Comparison of ENCODE assay signal across 16 cellular contexts in the genomic region with DNA sequence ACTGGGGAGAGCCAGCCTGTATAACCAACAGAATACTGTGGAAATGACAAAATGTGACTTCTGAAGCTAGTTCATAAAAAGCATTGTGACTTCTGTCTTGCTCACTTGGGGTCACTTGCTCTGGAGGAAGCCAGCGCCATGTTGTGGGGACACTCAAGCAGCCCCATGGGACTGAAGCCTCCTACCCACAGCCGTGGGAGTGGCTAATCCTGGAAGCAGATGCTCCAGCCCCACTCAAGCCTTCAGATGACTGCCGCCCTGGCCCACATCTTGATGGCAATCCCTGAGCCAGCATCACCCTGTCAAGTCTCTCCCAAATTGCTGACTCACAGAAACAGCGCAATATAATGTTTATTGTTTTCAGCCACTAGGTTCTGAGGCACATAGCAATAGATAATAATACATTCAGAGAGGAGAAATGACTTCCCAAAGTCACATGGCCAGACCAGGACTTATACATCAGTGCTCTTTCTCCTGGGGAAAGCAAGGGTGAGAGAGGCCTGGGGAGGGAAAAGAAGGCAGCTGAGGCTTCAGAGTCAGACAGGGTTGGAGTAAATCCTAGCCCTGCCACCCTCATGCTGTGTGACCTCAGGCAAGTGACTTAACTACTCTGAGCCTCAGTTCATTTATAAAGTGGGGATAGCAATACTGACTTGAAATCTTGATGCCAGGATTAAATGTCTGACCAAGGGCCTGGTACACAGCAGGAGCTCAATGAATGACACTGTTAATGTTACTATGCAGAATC. TPM values are rescaled to one million over a fixed set of nuclear protein-coding genes. Genes with fewer than 3 reads are reported as not detected.
DNase-seq lines count a peak whose midpoint lies in the region; ATAC-seq, FAIRE-seq and TF ChIP-seq lines count a peak whose summit lies in the region.
"Had no signal": no experiment of that assay in that cellular context is flagged by ENCODE, and none has a peak within 500 bp of the region (broad histone marks: within the 10 kb centered on the region; RNA-seq: fewer than 3 reads in every experiment).

No MANE protein-coding gene starts in this region.

- WGBS in mesenchymal stem cell, result 84% methylated on average over 4 of the region's 4 CpGs

- H3K4me2 ChIP-seq in mesenchymal stem cell (ENCODE audit: low read length, poor library complexity, severe bottlenecking), result no peak overlapping the region

- H3K27me3 ChIP-seq in mesenchymal stem cell (ENCODE audit: control insufficient read depth in 1 of 2, insufficient read depth in 1 of 2, low read length in 2 of 2) (peaks cover 15 to 28% of the 10 kb centered on the region in 2 experiments), right atrium auricular region (peaks cover 0 to 3% of the 10 kb centered on the region in 2 donors)
- H3K27me3 ChIP-seq: BLaER1 had no signal

- no peak overlapping the region for H3K14ac ChIP-seq in mesenchymal stem cell (ENCODE audit: low read length in 2 of 2)

- no peak overlapping the region for H3K23ac ChIP-seq in mesenchymal stem cell (ENCODE audit: low read length in 2 of 2)

- H3K18ac ChIP-seq in mesenchymal stem cell (ENCODE audit: low read depth in 1 of 2, low read length in 2 of 2), result no peak overlapping the region

- POLR2A ChIA-PET in activated CD8-positive, alpha-beta T cell treated with anti-CD3 and anti-CD28 coated beads for 36 hours (lab: Charles Lee), result interaction anchor here (1.2 to 5.0 kb wide), 6 partner anchors 7 to 150 kb away, joined by 3 to 40 read pairs (median 12); no protein-coding TSS in a partner anchor

- no peak for ATAC-seq in activated T-cell treated with anti-CD3 and anti-CD28 coated beads, Interleukin-2, amount 50 U/mL, for 72 hours (replicated peaks in 1 of 2)
- no peak for ATAC-seq in activated CD8-positive, alpha-beta T cell treated with anti-CD3 and anti-CD28 coated beads for 36 hours
- ATAC-seq: HCT116 had no signal

- H4K91ac ChIP-seq in mesenchymal stem cell (ENCODE audit: low read length), result no peak overlapping the region

- no peak overlapping the region for H2AFZ ChIP-seq in mesenchymal stem cell (ENCODE audit: low read depth, low read length)

- H3K4me3 ChIP-seq in NB4 (ENCODE audit: low read depth, low read length), result no peak overlapping the region
- no peak overlapping the region for H3K4me3 ChIP-seq in mesenchymal stem cell (ENCODE audit: insufficient read depth in 1 of 2, low read depth in 1 of 2, low read length in 2 of 2)
- H3K4me3 ChIP-seq in right atrium auricular region, result no peak overlapping the region
- H3K4me3 ChIP-seq: BLaER1 had no signal

- CTCF ChIA-PET in activated CD8-positive, alpha-beta T cell treated with anti-CD3 and anti-CD28 coated beads for 36 hours (lab: Charles Lee), result interaction anchor here (1.4 kb wide), 1 partner anchor 119 kb away, joined by 3 read pairs; no protein-coding TSS in a partner anchor

- no peak overlapping the region for H3K27ac Mint-ChIP-seq in activated T-cell treated with anti-CD3 and anti-CD28 coated beads, Interleukin-2, amount 50 U/mL, for 72 hours
- H3K27ac Mint-ChIP-seq in activated CD8-positive, alpha-beta T cell treated with anti-CD3 and anti-CD28 coated beads for 36 hours, result no peak overlapping the region
- H3K27ac Mint-ChIP-seq: CD8-positive, alpha-beta memory T cell had no signal

- no peak overlapping the region for H3K4ac ChIP-seq in mesenchymal stem cell (ENCODE audit: low read depth in 1 of 2, low read length in 2 of 2)

- H2BK120ac ChIP-seq in mesenchymal stem cell (ENCODE audit: low read depth, low read length), result no peak overlapping the region

- no peak for TF ChIP-seq CTCF in NB4 (IDR thresholded peaks at IDR 0.05; ENCODE audit: low read depth, low read length)
- no peak for TF ChIP-seq CTCF in activated CD8-positive, alpha-beta T cell treated with anti-CD3 and anti-CD28 coated beads for 36 hours (IDR thresholded peaks at IDR 0.05)
- no peak for TF ChIP-seq CTCF in right atrium auricular region (IDR thresholded peaks at IDR 0.05)

- H3K4me3 Mint-ChIP-seq in activated T-cell treated with anti-CD3 and anti-CD28 coated beads, Interleukin-2, amount 50 U/mL, for 72 hours, result peak overlapping the region; percentile 20 to 22
- H3K4me3 Mint-ChIP-seq in activated CD8-positive, alpha-beta T cell treated with anti-CD3 and anti-CD28 coated beads for 36 hours, result no peak overlapping the region
- H3K4me3 Mint-ChIP-seq: CD8-positive, alpha-beta memory T cell had no signal

- H3K27me3 Mint-ChIP-seq in activated T-cell treated with anti-CD3 and anti-CD28 coated beads, Interleukin-2, amount 50 U/mL, for 72 hours (ENCODE audit: low read depth), result peaks cover 5% of the 10 kb centered on the region
- H3K27me3 Mint-ChIP-seq in activated CD8-positive, alpha-beta T cell treated with anti-CD3 and anti-CD28 coated beads for 36 hours, result peaks cover 19% of the 10 kb centered on the region

- H3K9me3 ChIP-seq in mesenchymal stem cell (ENCODE audit: control insufficient read depth, low read length) (peaks cover 4% of the 10 kb centered on the region), right atrium auricular region (no peaks in the 10 kb centered on the region)
- H3K9me3 ChIP-seq: Caco-2 had no signal

- no peak overlapping the region for H2BK12ac ChIP-seq in mesenchymal stem cell (ENCODE audit: low read length in 2 of 2)

- H3K36me3 ChIP-seq in mesenchymal stem cell (ENCODE audit: control insufficient read depth in 1 of 2, insufficient read depth in 2 of 2, low read depth in 1 of 2, low read length in 2 of 2) (no peaks in the 10 kb centered on the region), right atrium auricular region (no peaks in the 10 kb centered on the region)
- H3K36me3 ChIP-seq: BLaER1 had no signal

- H3K4me1 ChIP-seq in mesenchymal stem cell (ENCODE audit: control insufficient read depth, insufficient read depth, low read depth, low read length) (peaks cover 7% of the 10 kb centered on the region), right atrium auricular region (peaks cover 0 to 9% of the 10 kb centered on the region in 2 donors)
- H3K4me1 ChIP-seq: Caco-2 had no signal

- no peak overlapping the region for H2BK5ac ChIP-seq in mesenchymal stem cell (ENCODE audit: low read depth, low read length, poor library complexity, severe bottlenecking)

- no peak overlapping the region for H3K9ac ChIP-seq in mesenchymal stem cell (ENCODE audit: low read length)
- H3K9ac ChIP-seq: BLaER1 had no signal

- intact Hi-C loops in activated CD8-positive, alpha-beta T cell treated with anti-CD3 and anti-CD28 coated beads for 36 hours (cut with micrococcal nuclease), result no loop called here

- FAIRE-seq in GM12892 (lab: Jason Lieb, UNC), result peak; percentile 33

- H3K79me1 ChIP-seq in mesenchymal stem cell (replicated peaks; ENCODE audit: low read length, poor library complexity, severe bottlenecking), result no peaks in the 10 kb centered on the region

- TF ChIP-seq POLR2A in GM12892 (IDR thresholded peaks at IDR 0.05; ENCODE audit: low read depth, low read length) (no peak), NB4 (IDR thresholded peaks at IDR 0.05; ENCODE audit: extremely low read depth, insufficient read length) (no peak)

- no peak overlapping the region for H2AK5ac ChIP-seq in mesenchymal stem cell (ENCODE audit: low read length, severe bottlenecking)

- H3K9me3 Mint-ChIP-seq in activated T-cell treated with anti-CD3 and anti-CD28 coated beads, Interleukin-2, amount 50 U/mL, for 72 hours, result peaks cover 0 to 2% of the 10 kb centered on the region in 2 donors
- H3K9me3 Mint-ChIP-seq in activated CD8-positive, alpha-beta T cell treated with anti-CD3 and anti-CD28 coated beads for 36 hours, result no peaks in the 10 kb centered on the region

- no peak overlapping the region for H4K8ac ChIP-seq in mesenchymal stem cell (ENCODE audit: low read length)

- peaks cover 7% of the 10 kb centered on the region in 2 donors for H3K36me3 Mint-ChIP-seq in activated T-cell treated with anti-CD3 and anti-CD28 coated beads, Interleukin-2, amount 50 U/mL, for 72 hours (ENCODE audit: insufficient read depth in 2 of 2)
- H3K36me3 Mint-ChIP-seq in activated CD8-positive, alpha-beta T cell treated with anti-CD3 and anti-CD28 coated beads for 36 hours (ENCODE audit: low read depth), result no peaks in the 10 kb centered on the region
- H3K36me3 Mint-ChIP-seq: CD8-positive, alpha-beta memory T cell had no signal

- H3K27ac ChIP-seq in mesenchymal stem cell (ENCODE audit: low read length, poor library complexity, severe bottlenecking) (no peak overlapping the region), right atrium auricular region (no peak overlapping the region)
- H3K27ac ChIP-seq: BLaER1 had no signal

- no peak for DNase-seq in activated T-cell treated with anti-CD3 and anti-CD28 coated beads, Interleukin-2, amount 50 U/mL, for 72 hours
- DNase-seq in activated T-cell treated with anti-CD3 and anti-CD28 coated beads, Interleukin-2, amount 50 U/mL, for 1 hour, result no peak
- no peak for DNase-seq in GM12892 (ENCODE audit: insufficient read length)
- peak; percentile 52 for DNase-seq in NB4 (ENCODE audit: low read depth)
- no peak for DNase-seq in mesenchymal stem cell
- DNase-seq in activated CD8-positive, alpha-beta T cell treated with anti-CD3 and anti-CD28 coated beads for 36 hours, result no peak
- no peak for DNase-seq in right atrium auricular region (ENCODE audit: low spot score)
- DNase-seq in SKM-1 (lab: John Stamatoyannopoulos, UW; ENCODE audit: unreplicated experiment), result no peak
- DNase-seq: AML-193; Caco-2; CD8-positive, alpha-beta memory T cell; DMS53; GF-D8 had no signal

- peak overlapping the region; percentile 75 for H2BK15ac ChIP-seq in mesenchymal stem cell (ENCODE audit: low read depth, poor library complexity, severe bottlenecking)

- peaks cover 92% of the 10 kb centered on the region for H3K4me1 Mint-ChIP-seq in activated T-cell treated with anti-CD3 and anti-CD28 coated beads, Interleukin-2, amount 50 U/mL, for 72 hours (ENCODE audit: low read depth)
- peaks cover 56% of the 10 kb centered on the region for H3K4me1 Mint-ChIP-seq in activated CD8-positive, alpha-beta T cell treated with anti-CD3 and anti-CD28 coated beads for 36 hours (ENCODE audit: low read depth)

RNA-seq across cellular contexts. Expression of gene TNFRSF8, which starts 5.0 kb away (rescaled TPM):
- total RNA-seq in activated T-cell treated with anti-CD3 and anti-CD28 coated beads, Interleukin-2, amount 50 U/mL, for 72 hours, result 10 to 100 TPM; 39.5 to 63.5 TPM
- polyA plus RNA-seq in GM12892 (2012; ENCODE audit: missing spikeins), result 45.9 TPM
- 0.03 TPM for polyA plus RNA-seq in mesenchymal stem cell (2013, experiment 1 of 2)
- polyA plus RNA-seq in mesenchymal stem cell (2013, experiment 2 of 2), result not detected
- total RNA-seq in activated CD8-positive, alpha-beta T cell treated with anti-CD3 and anti-CD28 coated beads for 36 hours, result 1 to 10 TPM; 1.5 to 1.8 TPM
- 1 to 10 TPM; 3.0 to 6.0 TPM for total RNA-seq in right atrium auricular region
- total RNA-seq: A673, Caco-2 had no signal
- polyA plus RNA-seq: CD8-positive, alpha-beta memory T cell had no signal

RNA-seq across cellular contexts. Expression of gene MIIP, which starts 38.8 kb away (rescaled TPM):
- 10 to 100 TPM; 67.3 to 80.3 TPM for total RNA-seq in activated T-cell treated with anti-CD3 and anti-CD28 coated beads, Interleukin-2, amount 50 U/mL, for 72 hours
- polyA plus RNA-seq in GM12892 (2012; ENCODE audit: missing spikeins), result 24.8 TPM
- polyA plus RNA-seq in mesenchymal stem cell (2013, experiment 1 of 2), result 13.4 TPM
- polyA plus RNA-seq in mesenchymal stem cell (2013, experiment 2 of 2), result 14.0 TPM
- 10 to 100 TPM; 24.0 to 24.7 TPM for total RNA-seq in activated CD8-positive, alpha-beta T cell treated with anti-CD3 and anti-CD28 coated beads for 36 hours
- total RNA-seq in right atrium auricular region, result 10 to 100 TPM; 19.1 to 31.0 TPM

Comparison
In these comparisons a context has a peak if more than half of its experiments do, and no peak if none do; other contexts are left out.
1. RNA of gene TNFRSF8, which starts 5.0 kb away (total RNA-seq): 39.5 to 63.5 TPM in activated T-cell treated with anti-CD3 and anti-CD28 coated beads, Interleukin-2, amount 50 U/mL, for 72 hours; 3.0 to 6.0 TPM in right atrium auricular region and 1.5 to 1.8 TPM in activated CD8-positive, alpha-beta T cell treated with anti-CD3 and anti-CD28 coated beads for 36 hours; every median in the first group is over 4 times any median in the second.